In genomic region chr3:24042174-24042878, GRCh38 we compare ENCODE assay signal across 11 cellular contexts.
DNase-seq lines count a peak whose midpoint lies in the region; ATAC-seq and TF ChIP-seq lines count a peak whose summit lies in the region.
"Had no signal": no experiment of that assay in that cellular context is flagged by ENCODE, and none has a peak within 500 bp of the region (broad histone marks: within the 10 kb centered on the region; RNA-seq: fewer than 3 reads in every experiment).

No MANE protein-coding gene starts in this region.

- POLR2A ChIA-PET in OCI-LY7 (lab: Charles Lee) = interaction anchor here (0.6 to 0.9 kb wide), 3 partner anchors 23 to 212 kb away, joined by 3 read pairs; no protein-coding TSS in a partner anchor

- H3K4me3 ChIP-seq in cardiac fibroblast (replicated peaks in 1 of 2; ENCODE audit: low read depth in 2 of 2, low read length in 2 of 2) = no peak overlapping the region
- peak overlapping the region in 7 of 12 donors; percentile 2 to 40 (median 19) for H3K4me3 ChIP-seq in heart left ventricle
- H3K4me3 ChIP-seq in transverse colon = no peak overlapping the region
- no peak overlapping the region for H3K4me3 ChIP-seq in OCI-LY7 (ENCODE audit: low read depth, low read length, poor library complexity, severe bottlenecking)
- H3K4me3 ChIP-seq in brain microvascular endothelial cell (ENCODE audit: low read depth, low read length) = no peak overlapping the region

- ATAC-seq in heart left ventricle (peak in 3 of 4 donors; percentile 66 to 88 (median 74)), omental fat pad (ENCODE audit: low FRiP score) (peak; percentile 52), HG02870 (IDR thresholded peaks at IDR 0.05; ENCODE audit: unreplicated experiment) (no peak)

- CTCF ChIA-PET in OCI-LY7 (lab: Charles Lee; ENCODE audit: unreplicated experiment) = no interaction called here

- H3K27me3 ChIP-seq in heart left ventricle = no peaks in the 10 kb centered on the region
- no peaks in the 10 kb centered on the region for H3K27me3 ChIP-seq in transverse colon
- H3K27me3 ChIP-seq in brain microvascular endothelial cell (replicated peaks) = no peaks in the 10 kb centered on the region

- intact Hi-C loops in heart left ventricle (cut with DNase I) (no loop called here), transverse colon (cut with DNase I; ENCODE audit: low total_unique reads) (no loop called here), OCI-LY7 (cut with micrococcal nuclease; ENCODE audit: unreplicated experiment) (no loop called here)

- DNase-seq in cardiac fibroblast (ENCODE audit: low read depth in 2 of 2) (peak; percentile 9 to 50), heart left ventricle (no peak), omental fat pad (ENCODE audit: low spot score) (no peak), transverse colon (no peak), OCI-M2 (lab: John Stamatoyannopoulos, UW; ENCODE audit: unreplicated experiment) (no peak), OCI-LY7 (ENCODE audit: low spot score) (no peak), brain microvascular endothelial cell (no peak)
- DNase-seq: MV-4-11, NCI-H510A treated with DMSO at 0.1 percent for 48 hours, retina had no signal

- no peak for TF ChIP-seq EP300 in transverse colon (IDR thresholded peaks at IDR 0.05; ENCODE audit: low read depth)

- H3K4me1 ChIP-seq in heart left ventricle (peaks cover 0 to 22% (median 15%) of the 10 kb centered on the region in 12 donors), transverse colon (peaks cover 0 to 6% (median 6%) of the 10 kb centered on the region in 4 donors), OCI-LY7 (ENCODE audit: insufficient read depth, low read length, poor library complexity, severe bottlenecking) (no peaks in the 10 kb centered on the region)

- 33 to 54% (median 43%) methylated on average over 8 of the region's 8 CpGs for WGBS in heart left ventricle, 4 donors
- WGBS in transverse colon (ENCODE audit: low coverage in 1 of 2), 2 donors = 57 to 61% methylated on average over 8 of the region's 8 CpGs

- TF ChIP-seq POLR2A in heart left ventricle (IDR thresholded peaks at IDR 0.05) (no peak), transverse colon (IDR thresholded peaks at IDR 0.05) (no peak)

- in situ Hi-C loops in transverse colon (cut with MboI; ENCODE audit: low pct_ligation_motif_present in 1 of 4, low pct_unique_long_range_greater_than_20kb in 1 of 4, low sequenced_read_pairs in 3 of 4) = no loop called here
- in situ Hi-C loops in brain microvascular endothelial cell (cut with HindIII; ENCODE audit: low pct_ligation_motif_present, low sequenced_read_pairs) = no loop called here

- no peak for TF ChIP-seq CTCF in cardiac fibroblast (IDR thresholded peaks at IDR 0.05; ENCODE audit: low read depth, low read length)
- TF ChIP-seq CTCF in heart left ventricle (IDR thresholded peaks at IDR 0.05) = no peak
- no peak for TF ChIP-seq CTCF in omental fat pad (IDR thresholded peaks at IDR 0.05)
- no peak for TF ChIP-seq CTCF in transverse colon (IDR thresholded peaks at IDR 0.05)
- no peak for TF ChIP-seq CTCF in OCI-LY7 (conservative IDR thresholded peaks at IDR 0.05; ENCODE audit: low read length)
- TF ChIP-seq CTCF in brain microvascular endothelial cell (IDR thresholded peaks at IDR 0.05; ENCODE audit: low read depth, low read length, missing control alignments) = no peak

- H3K9me3 ChIP-seq in heart left ventricle (no peaks in the 10 kb centered on the region), transverse colon (no peaks in the 10 kb centered on the region), OCI-LY7 (ENCODE audit: low read length) (no peaks in the 10 kb centered on the region)

- no peak overlapping the region for H3K4me2 ChIP-seq in OCI-LY7 (ENCODE audit: low read length)

- H3K36me3 ChIP-seq in heart left ventricle (no peaks in the 10 kb centered on the region), transverse colon (no peaks in the 10 kb centered on the region), OCI-LY7 (ENCODE audit: insufficient read depth, low read length) (no peaks in the 10 kb centered on the region), brain microvascular endothelial cell (replicated peaks) (no peaks in the 10 kb centered on the region)

- no peak overlapping the region for H2AFZ ChIP-seq in OCI-LY7 (ENCODE audit: low read length)

- no TSS peak for BruUV-seq in OCI-LY7 (replicated peaks; lab: Mats Ljungman, UMichigan)

- H3K27ac ChIP-seq in heart left ventricle (peak overlapping the region; percentile 1 to 90 (median 74)), transverse colon (peak overlapping the region; percentile 51 to 78 (median 74)), OCI-LY7 (ENCODE audit: low read depth, low read length, poor library complexity, severe bottlenecking) (no peak overlapping the region), brain microvascular endothelial cell (no peak overlapping the region)

- H3K79me2 ChIP-seq in OCI-LY7 (ENCODE audit: insufficient read depth, low read depth, low read length) = no peaks in the 10 kb centered on the region

- no peaks in the 10 kb centered on the region for H3K9me2 ChIP-seq in OCI-LY7 (ENCODE audit: insufficient read depth, low read length)

- no peaks in the 10 kb centered on the region for H4K20me1 ChIP-seq in OCI-LY7 (ENCODE audit: insufficient read depth, low read length)

Comparison
In these comparisons a context has a peak if more than half of its experiments do, and no peak if none do; other contexts are left out.
1. DNase-seq: peak in cardiac fibroblast (2 of 2); none in heart left ventricle (0 of 5), omental fat pad (single experiment), transverse colon (single experiment), OCI-M2 (single experiment), OCI-LY7 (single experiment) and brain microvascular endothelial cell (single experiment).
2. H3K4me3 ChIP-seq: peak in heart left ventricle (7 of 12); none in cardiac fibroblast (0 of 2), transverse colon (0 of 4), OCI-LY7 (single experiment) and brain microvascular endothelial cell (single experiment).
3. H3K27ac ChIP-seq: peak in heart left ventricle (12 of 12) and transverse colon (4 of 4); none in OCI-LY7 (single experiment) and brain microvascular endothelial cell (single experiment).